Comparison of ENCODE assay signal across 8 cellular contexts in the genomic region with DNA sequence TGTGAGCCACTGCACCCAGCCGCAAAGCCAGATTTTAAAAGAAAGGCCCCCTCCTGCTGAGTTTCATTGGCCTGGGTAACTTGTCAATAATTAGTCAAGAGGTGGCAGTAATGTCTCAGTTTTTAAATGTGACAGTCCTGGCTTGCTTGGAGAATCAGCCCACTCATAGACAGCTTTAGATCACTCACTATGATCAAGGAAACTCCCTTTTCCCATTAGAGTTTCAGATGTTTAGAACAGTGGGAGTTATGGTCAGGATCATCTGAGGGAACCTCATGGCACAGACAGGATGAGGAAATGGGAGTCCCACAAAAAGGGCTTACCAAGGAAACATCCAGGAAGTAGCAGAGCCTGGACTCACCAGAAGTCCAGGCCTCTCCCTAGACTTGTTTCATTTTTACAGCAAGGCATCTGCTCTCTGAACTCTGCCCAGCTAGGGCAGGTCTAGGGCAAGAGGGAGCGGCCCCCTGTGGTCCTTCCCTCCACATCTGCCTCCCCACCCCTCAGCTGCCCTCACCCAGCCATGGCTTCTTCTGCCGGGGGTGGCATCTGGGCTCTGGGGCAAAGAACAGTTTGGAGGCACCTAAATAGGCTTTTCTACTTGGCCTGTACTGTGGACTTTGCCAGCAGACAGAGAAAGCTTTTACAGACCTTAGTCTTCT. TPM values are rescaled to one million over a fixed set of nuclear protein-coding genes. Genes with fewer than 3 reads are reported as not detected.
A peak's percentile ranks its signal among the peaks of the same experiment; 100 is the strongest.
DNase-seq lines count a peak whose midpoint lies in the region; ATAC-seq, FAIRE-seq and TF ChIP-seq lines count a peak whose summit lies in the region.

No MANE protein-coding gene starts in this region.

- no peaks in the 10 kb centered on the region for H3K27me3 ChIP-seq in MM.1S (replicated peaks; ENCODE audit: insufficient read depth, low read length)
- no peaks in the 10 kb centered on the region for H3K27me3 ChIP-seq in CD4-positive, alpha-beta T cell (ENCODE audit: control insufficient read depth, insufficient read depth, low read length)

- DNase-seq in AG08396 (ENCODE audit: low spot score) (peak; percentile 61), GM18507 (ENCODE audit: extremely low spot score, insufficient read length, low read depth) (peak; percentile 48), MM.1S (peak; percentile 31), hepatic stellate cell (ENCODE audit: low spot score) (peak; percentile 69), superior temporal gyrus (ENCODE audit: extremely low spot score) (peak; percentile 77)
- DNase-seq in activated CD8-positive, alpha-beta T cell treated with anti-CD3 and anti-CD28 coated beads, Interleukin-2, amount 10 ng/mL, durations not matched to agents 7 days and 5 days = no peak
- DNase-seq in CD4-positive, alpha-beta T cell = no peak

- H3K4me3 ChIP-seq in MM.1S (ENCODE audit: low read length) = no peak overlapping the region

- H3K9ac ChIP-seq in MM.1S (ENCODE audit: low read length) = no peak overlapping the region

- no peaks in the 10 kb centered on the region for H3K79me2 ChIP-seq in MM.1S (ENCODE audit: low read length)

- CTCF ChIA-PET in activated CD8-positive, alpha-beta T cell treated with anti-CD3 and anti-CD28 coated beads, Interleukin-2, amount 10 ng/mL, durations not matched to agents 7 days and 5 days (lab: Charles Lee) = interaction anchor here (0.8 to 3.5 kb wide), 6 partner anchors 10 to 251 kb away, joined by 3 to 30 read pairs (median 5); no protein-coding TSS in a partner anchor
- CTCF ChIA-PET in CD4-positive, alpha-beta T cell (lab: Charles Lee) = interaction anchor here (0.8 kb wide), 1 partner anchor 9 kb away, joined by 3 read pairs; no protein-coding TSS in a partner anchor

- H3K9me2 ChIP-seq in MM.1S (replicated peaks; ENCODE audit: insufficient read depth, low read length) = no peaks in the 10 kb centered on the region

- POLR2A ChIA-PET in activated CD8-positive, alpha-beta T cell treated with anti-CD3 and anti-CD28 coated beads, Interleukin-2, amount 10 ng/mL, durations not matched to agents 7 days and 5 days (lab: Charles Lee) = no interaction called here
- POLR2A ChIA-PET in CD4-positive, alpha-beta T cell (lab: Charles Lee) = interaction anchor here (1.1 kb wide), 1 partner anchor 10 kb away, joined by 3 read pairs; no protein-coding TSS in a partner anchor

- peaks cover 4% of the 10 kb centered on the region for H3K4me1 Mint-ChIP-seq in activated CD8-positive, alpha-beta T cell treated with anti-CD3 and anti-CD28 coated beads, Interleukin-2, amount 10 ng/mL, durations not matched to agents 7 days and 5 days (ENCODE audit: low read depth)
- H3K4me1 Mint-ChIP-seq in CD4-positive, alpha-beta T cell (ENCODE audit: low read depth) = no peaks in the 10 kb centered on the region

- no peaks in the 10 kb centered on the region for H3K36me3 Mint-ChIP-seq in activated CD8-positive, alpha-beta T cell treated with anti-CD3 and anti-CD28 coated beads, Interleukin-2, amount 10 ng/mL, durations not matched to agents 7 days and 5 days (ENCODE audit: low read depth)
- H3K36me3 Mint-ChIP-seq in CD4-positive, alpha-beta T cell (ENCODE audit: low read depth) = no peaks in the 10 kb centered on the region

- H3K4me3 Mint-ChIP-seq in activated CD8-positive, alpha-beta T cell treated with anti-CD3 and anti-CD28 coated beads, Interleukin-2, amount 10 ng/mL, durations not matched to agents 7 days and 5 days = no peak overlapping the region
- no peak overlapping the region for H3K4me3 Mint-ChIP-seq in CD4-positive, alpha-beta T cell

- H3K27ac ChIP-seq in MM.1S (ENCODE audit: low read length) = no peak overlapping the region
- H3K27ac ChIP-seq in CD4-positive, alpha-beta T cell (ENCODE audit: low read depth, low read length) = no peak overlapping the region

- H3K4me1 ChIP-seq in MM.1S (ENCODE audit: low read length) = no peaks in the 10 kb centered on the region

- no peak overlapping the region for H3K27ac Mint-ChIP-seq in activated CD8-positive, alpha-beta T cell treated with anti-CD3 and anti-CD28 coated beads, Interleukin-2, amount 10 ng/mL, durations not matched to agents 7 days and 5 days
- no peak overlapping the region for H3K27ac Mint-ChIP-seq in CD4-positive, alpha-beta T cell

- H3K4me2 ChIP-seq in MM.1S (ENCODE audit: low read depth, low read length) = no peak overlapping the region

- ATAC-seq in activated CD8-positive, alpha-beta T cell treated with anti-CD3 and anti-CD28 coated beads, Interleukin-2, amount 10 ng/mL, durations not matched to agents 7 days and 5 days = peak; percentile 36
- no peak for ATAC-seq in CD4-positive, alpha-beta T cell (ENCODE audit: poor library complexity)
- no peak for ATAC-seq in GM18517 (IDR thresholded peaks at IDR 0.05; ENCODE audit: unreplicated experiment)

- peak; percentile 45 for TF ChIP-seq CTCF in MM.1S (IDR thresholded peaks at IDR 0.05; ENCODE audit: low read length)
- no peak for TF ChIP-seq CTCF in CD4-positive, alpha-beta T cell (IDR thresholded peaks at IDR 0.05)

- peak; percentile 51 for FAIRE-seq in GM18507 (lab: Jason Lieb, UNC)

- no peaks in the 10 kb centered on the region for H4K20me1 ChIP-seq in MM.1S (ENCODE audit: insufficient read depth, low read length)

- H3K27me3 Mint-ChIP-seq in activated CD8-positive, alpha-beta T cell treated with anti-CD3 and anti-CD28 coated beads, Interleukin-2, amount 10 ng/mL, durations not matched to agents 7 days and 5 days (ENCODE audit: low read depth) = no peaks in the 10 kb centered on the region
- no peaks in the 10 kb centered on the region for H3K27me3 Mint-ChIP-seq in CD4-positive, alpha-beta T cell

- no peaks in the 10 kb centered on the region for H3F3A ChIP-seq in MM.1S (ENCODE audit: insufficient read depth, low read length)

- intact Hi-C loops in CD4-positive, alpha-beta T cell (cut with DNase I, micrococcal nuclease) = loop anchor here in 1 of 2 experiments (5.0 kb wide), 1 partner anchor 245 kb away; no protein-coding TSS in a partner anchor

- H3K9me3 ChIP-seq in MM.1S (replicated peaks; ENCODE audit: insufficient read depth, low read length) = no peaks in the 10 kb centered on the region
- no peaks in the 10 kb centered on the region for H3K9me3 ChIP-seq in CD4-positive, alpha-beta T cell (ENCODE audit: control insufficient read depth, low read length)

- H2AFZ ChIP-seq in MM.1S (ENCODE audit: low read length) = no peak overlapping the region

- H3K9me3 Mint-ChIP-seq in activated CD8-positive, alpha-beta T cell treated with anti-CD3 and anti-CD28 coated beads, Interleukin-2, amount 10 ng/mL, durations not matched to agents 7 days and 5 days (ENCODE audit: insufficient read depth) = no peaks in the 10 kb centered on the region
- H3K9me3 Mint-ChIP-seq in CD4-positive, alpha-beta T cell = no peaks in the 10 kb centered on the region

- no peaks in the 10 kb centered on the region for H3K36me3 ChIP-seq in MM.1S (replicated peaks; ENCODE audit: insufficient read depth, low read length)

RNA-seq across cellular contexts. Expression of gene BCL2L14, which starts 11.2 kb away (rescaled TPM):
- total RNA-seq in activated CD8-positive, alpha-beta T cell treated with anti-CD3 and anti-CD28 coated beads, Interleukin-2, amount 10 ng/mL, durations not matched to agents 7 days and 5 days = 1 to 10 TPM; 3.1 to 5.7 TPM
- total RNA-seq in CD4-positive, alpha-beta T cell = under 1 TPM; 0.28 to 0.38 TPM

Comparison
In these comparisons a context has a peak if more than half of its experiments do, and no peak if none do; other contexts are left out.
1. DNase-seq: peak in AG08396 (single experiment), GM18507 (single experiment), MM.1S (single experiment), hepatic stellate cell (single experiment) and superior temporal gyrus (single experiment); none in activated CD8-positive, alpha-beta T cell treated with anti-CD3 and anti-CD28 coated beads, Interleukin-2, amount 10 ng/mL, durations not matched to agents 7 days and 5 days (single experiment) and CD4-positive, alpha-beta T cell (0 of 10).